1 cellular context compared by ENCODE assay signal in genomic region chr3:23686535-23686934, GRCh38.
TF ChIP-seq lines count a peak whose summit lies in the region.

No MANE protein-coding gene starts in this region.

TF ChIP-seq in endothelial cell of umbilical vein, 7 proteins besides CTCF, POLR2A, EP300 and RAD21 (continued from another document):
- TF ChIP-seq MAX (IDR thresholded peaks at IDR 0.05; ENCODE audit: insufficient read depth, insufficient read length): no peak
